14 cellular contexts compared by ENCODE assay signal in genomic region chr5:9947231-9947693, GRCh38.
DNase-seq lines count a peak whose midpoint lies in the region; ATAC-seq and TF ChIP-seq lines count a peak whose summit lies in the region.
"Had no signal": no experiment of that assay in that cellular context is flagged by ENCODE, and none has a peak within 500 bp of the region (broad histone marks: within the 10 kb centered on the region; RNA-seq: fewer than 3 reads in every experiment).

No MANE protein-coding gene starts in this region.

- H3K4me1 ChIP-seq in RWPE2 (ENCODE audit: insufficient read depth, poor library complexity, severe bottlenecking) (peaks cover 7% of the 10 kb centered on the region), mesendoderm (ENCODE audit: control insufficient read depth, low read depth, low read length) (peaks cover 9% of the 10 kb centered on the region)
- H3K4me1 ChIP-seq: heart left ventricle, pancreas had no signal

- H3K4me3 ChIP-seq in RWPE2 (ENCODE audit: severe bottlenecking) (no peak overlapping the region), mesendoderm (ENCODE audit: low read length) (no peak overlapping the region)
- H3K4me3 ChIP-seq: heart left ventricle, pancreas had no signal

- no peak overlapping the region for H4K8ac ChIP-seq in mesendoderm (ENCODE audit: low read depth, low read length)

- H3K4me2 ChIP-seq in mesendoderm (ENCODE audit: low read length), result no peak overlapping the region

- H2BK120ac ChIP-seq in mesendoderm (ENCODE audit: low read depth, low read length), result no peak overlapping the region

- no peak overlapping the region for H3K56ac ChIP-seq in mesendoderm (ENCODE audit: low read length)

- no peak overlapping the region for H3K23ac ChIP-seq in mesendoderm (ENCODE audit: low read length)

- no peaks in the 10 kb centered on the region for H3K79me2 ChIP-seq in mesendoderm (ENCODE audit: control insufficient read depth, insufficient read depth, low read length)

- ATAC-seq in GM18517 (IDR thresholded peaks at IDR 0.05; ENCODE audit: unreplicated experiment), result peak; percentile 45
- peak; percentile 64 for ATAC-seq in HG02852 (IDR thresholded peaks at IDR 0.05; ENCODE audit: unreplicated experiment)
- ATAC-seq in RWPE2 (ENCODE audit: low read depth), result peak; percentile 78
- ATAC-seq: heart left ventricle, pancreas had no signal

- H2AK5ac ChIP-seq in mesendoderm (ENCODE audit: low read length), result no peak overlapping the region

- H2BK5ac ChIP-seq in mesendoderm (ENCODE audit: low read length), result no peak overlapping the region

- peak overlapping the region; percentile 20 for H3K9ac ChIP-seq in mesendoderm (ENCODE audit: low read length)

- DNase-seq in RWPE2 (ENCODE audit: low spot score), result no peak
- peak; percentile 40 for DNase-seq in mesendoderm
- DNase-seq in EL, result no peak
- no peak for DNase-seq in midbrain (lab: John Stamatoyannopoulos, UW)
- DNase-seq in KBM-7, result no peak
- no peak for DNase-seq in NCI-H345 treated with DMSO at 0.1 percent for 48 hours (lab: John Stamatoyannopoulos, UW; ENCODE audit: unreplicated experiment)
- DNase-seq: activated naive CD8-positive, alpha-beta T cell treated with anti-CD3 and anti-CD28 coated beads for 36 hours; heart left ventricle; NCI-H1436 treated with DMSO at 0.1 percent for 48 hours; NCI-H524 treated with DMSO at 0.1 percent for 48 hours; pancreas; stimulated activated naive CD4-positive, alpha-beta T cell treated with Interleukin-2 at 50 U/mL for 16 hours had no signal

- no peaks in the 10 kb centered on the region for H3K9me3 ChIP-seq in RWPE2 (ENCODE audit: severe bottlenecking)
- H3K9me3 ChIP-seq: heart left ventricle, pancreas had no signal

- H3K27me3 ChIP-seq in RWPE2 (ENCODE audit: insufficient read depth, poor library complexity, severe bottlenecking), result no peaks in the 10 kb centered on the region
- H3K27me3 ChIP-seq in mesendoderm (ENCODE audit: insufficient read depth, low read length, poor library complexity), result no peaks in the 10 kb centered on the region
- H3K27me3 ChIP-seq: heart left ventricle, pancreas had no signal

- no peak overlapping the region for H3K4ac ChIP-seq in mesendoderm (ENCODE audit: low read depth, low read length)

- H2BK15ac ChIP-seq in mesendoderm (replicated peaks; ENCODE audit: low read depth), result no peak overlapping the region

- H3K18ac ChIP-seq in mesendoderm (ENCODE audit: low read length), result no peak overlapping the region

- TF ChIP-seq CTCF in RWPE2 (IDR thresholded peaks at IDR 0.05; ENCODE audit: poor library complexity, severe bottlenecking), result no peak

- no peaks in the 10 kb centered on the region for H3K79me1 ChIP-seq in mesendoderm (ENCODE audit: low read length)

- no CpG with 5 or more reads among the region's 6 CpGs for WGBS in mesendoderm (ENCODE audit: extremely low coverage, insufficient coverage, low lambda C conversion rate)

- H3K36me3 ChIP-seq in RWPE2 (ENCODE audit: low read depth) (no peaks in the 10 kb centered on the region), mesendoderm (ENCODE audit: control insufficient read depth, insufficient read depth, low read length) (no peaks in the 10 kb centered on the region)
- H3K36me3 ChIP-seq: heart left ventricle, pancreas had no signal

- no peak overlapping the region for H4K5ac ChIP-seq in mesendoderm (ENCODE audit: low read length)

- H3K27ac ChIP-seq in RWPE2 (ENCODE audit: poor library complexity, severe bottlenecking), result no peak overlapping the region
- no peak overlapping the region for H3K27ac ChIP-seq in mesendoderm (ENCODE audit: low read depth, low read length)
- H3K27ac ChIP-seq: heart left ventricle, pancreas had no signal

- in situ Hi-C loops in KBM-7 (cut with MboI; ENCODE audit: low pct_unique_long_range_greater_than_20kb, low sequenced_read_pairs), result no loop called here
